In genomic region chr3:171307988-171308387, GRCh38 we compare ENCODE assay signal across 16 cellular contexts.
DNase-seq lines count a peak whose midpoint lies in the region; ATAC-seq, FAIRE-seq and TF ChIP-seq lines count a peak whose summit lies in the region.
"Had no signal": no experiment of that assay in that cellular context is flagged by ENCODE, and none has a peak within 500 bp of the region (broad histone marks: within the 10 kb centered on the region; RNA-seq: fewer than 3 reads in every experiment).

No MANE protein-coding gene starts in this region.

- no peak for TF ChIP-seq POLR2A in GM12878 (IDR thresholded peaks at IDR 0.05; ENCODE audit: low read depth, low read length)

- BruUV-seq in GM12878 (replicated peaks; lab: Mats Ljungman, UMichigan): no TSS peak
- BruUV-seq in Calu3 (replicated peaks; lab: Mats Ljungman, UMichigan): no TSS peak

- no peak overlapping the region for H3K4me3 ChIP-seq in GM12878
- H3K4me3 ChIP-seq: BLaER1 had no signal

- H3K27me3 ChIP-seq in GM12878 (replicated peaks in 1 of 2; ENCODE audit: control insufficient read depth in 2 of 2, insufficient read depth in 2 of 2, low read length in 1 of 2): no peaks in the 10 kb centered on the region
- H3K27me3 ChIP-seq: BLaER1 had no signal

- H3K4me1 ChIP-seq in GM12878 (ENCODE audit: control insufficient read depth, insufficient read depth, low read length): peaks cover 16% of the 10 kb centered on the region

- DNase-seq in activated CD4-positive, alpha-beta T cell treated with anti-CD3 and anti-CD28 coated beads, Interleukin-2, amount 10 ng/mL, durations not matched to agents 24 days and 14 days: no peak
- DNase-seq in activated CD4-positive, alpha-beta T cell treated with anti-CD3 and anti-CD28 coated beads, Interleukin-2, amount 50 U/mL, for 4 hours: no peak
- DNase-seq in GM12878 (ENCODE audit: low read depth, low spot score) (no peak), Calu3 (no peak), AG08396 (ENCODE audit: low spot score) (no peak)
- DNase-seq in natural killer cell treated with Interleukin-12 subunit alpha and Interleukin-12 subunit beta and Interleukin-15 and Interleukin-18, amount 100 ng/mL, for 72 hours (ENCODE audit: low spot score): no peak
- no peak for DNase-seq in activated CD4-positive, alpha-beta memory T cell treated with anti-CD3 and anti-CD28 coated beads, Interleukin-2, amount 10 ng/mL, durations not matched to agents 7 days and 5 days
- DNase-seq: AML-193, DMS153, DMS79 treated with DMSO at 0.1 percent for 48 hours, EL, HCEC 1CT had no signal

- H3K79me2 ChIP-seq in GM12878 (ENCODE audit: control insufficient read depth, insufficient read depth, low read length): peaks cover 87% of the 10 kb centered on the region

- no peak for TF ChIP-seq RAD21 in GM12878 (IDR thresholded peaks at IDR 0.05; ENCODE audit: insufficient read depth, low read depth, low read length)

- H2AFZ ChIP-seq in GM12878 (ENCODE audit: control insufficient read depth, low read depth, low read length): no peak overlapping the region

- H3K27ac ChIP-seq in GM12878 (ENCODE audit: control insufficient read depth, insufficient read depth): no peak overlapping the region
- H3K27ac ChIP-seq: 22Rv1, BLaER1 had no signal

- ATAC-seq in GM12878: no peak
- no peak for ATAC-seq in natural killer cell treated with Interleukin-12 subunit alpha and Interleukin-12 subunit beta and Interleukin-15 and Interleukin-18, amount 100 ng/mL, for 72 hours

- 81% methylated on average over 2 of the region's 2 CpGs for WGBS in GM12878 (ENCODE audit: insufficient coverage, insufficient replicate concordance, low lambda C conversion rate, missing lambda C conversion rate)

- RAD21 ChIA-PET in GM12878 (lab: Charles Lee; ENCODE audit: unreplicated experiment): no interaction called here

- TF ChIP-seq CTCF in GM12878 (IDR thresholded peaks at IDR 0.05 in 2 of 3, conservative IDR thresholded peaks at IDR 0.05 in 1 of 3; ENCODE audit: control insufficient read depth in 2 of 3, extremely low read depth in 1 of 3, insufficient read depth in 1 of 3, low read depth in 3 of 3, low read length in 3 of 3) (no peak), Calu3 (IDR thresholded peaks at IDR 0.05; ENCODE audit: unreplicated experiment) (no peak)

- H3K9me3 ChIP-seq in GM12878 (replicated peaks; ENCODE audit: control insufficient read depth, insufficient read depth, low read length): peaks cover 19% of the 10 kb centered on the region; the same call in 2 of the 3 replicates

- SMC1A ChIA-PET in GM12878 (lab: Charles Lee; ENCODE audit: uncharacterized antibody, unreplicated experiment): interaction anchor here (0.9 to 2.2 kb wide), 2 partner anchors 16 to 59 kb away, joined by 4 to 6 read pairs; no protein-coding TSS in a partner anchor

- POLR2A ChIA-PET in GM12878 (lab: Charles Lee): no interaction called here
- POLR2A ChIA-PET in activated CD4-positive, alpha-beta memory T cell treated with anti-CD3 and anti-CD28 coated beads, Interleukin-2, amount 10 ng/mL, durations not matched to agents 7 days and 5 days (lab: Charles Lee): no interaction called here

- H3K4me3 Mint-ChIP-seq in activated CD4-positive, alpha-beta T cell treated with anti-CD3 and anti-CD28 coated beads, Interleukin-2, amount 10 ng/mL, durations not matched to agents 24 days and 14 days: no peak overlapping the region
- H3K4me3 Mint-ChIP-seq in natural killer cell treated with Interleukin-12 subunit alpha and Interleukin-12 subunit beta and Interleukin-15 and Interleukin-18, amount 100 ng/mL, for 72 hours: no peak overlapping the region
- H3K4me3 Mint-ChIP-seq in Calu3 (ENCODE audit: low read depth, unreplicated experiment): no peak overlapping the region
- H3K4me3 Mint-ChIP-seq in activated CD4-positive, alpha-beta memory T cell treated with anti-CD3 and anti-CD28 coated beads, Interleukin-2, amount 10 ng/mL, durations not matched to agents 7 days and 5 days: no peak overlapping the region

- no peaks in the 10 kb centered on the region for H4K20me1 ChIP-seq in GM12878 (ENCODE audit: control insufficient read depth, insufficient read depth)
- H4K20me1 ChIP-seq: BLaER1 had no signal

- H3K9ac ChIP-seq in GM12878 (ENCODE audit: control insufficient read depth, insufficient read depth, low read length): no peak overlapping the region
- H3K9ac ChIP-seq: BLaER1 had no signal

- no peak for TF ChIP-seq EP300 in GM12878 (IDR thresholded peaks at IDR 0.05; ENCODE audit: borderline replicate concordance in 1 of 2, control insufficient read depth in 1 of 2, low read depth in 2 of 2, low read length in 2 of 2)

- H3K36me3 ChIP-seq in GM12878 (ENCODE audit: control insufficient read depth in 2 of 2, insufficient read depth in 2 of 2, low read length in 1 of 2): peaks cover 0 to 2% of the 10 kb centered on the region in 2 experiments; a peak in 1 of 4 replicates
- H3K36me3 ChIP-seq: BLaER1 had no signal

- H3K36me3 Mint-ChIP-seq in activated CD4-positive, alpha-beta T cell treated with anti-CD3 and anti-CD28 coated beads, Interleukin-2, amount 10 ng/mL, durations not matched to agents 24 days and 14 days (ENCODE audit: low read depth): peaks cover 21% of the 10 kb centered on the region
- peaks cover 20% of the 10 kb centered on the region for H3K36me3 Mint-ChIP-seq in natural killer cell treated with Interleukin-12 subunit alpha and Interleukin-12 subunit beta and Interleukin-15 and Interleukin-18, amount 100 ng/mL, for 72 hours
- H3K36me3 Mint-ChIP-seq in Calu3 (ENCODE audit: insufficient read depth, unreplicated experiment): no peaks in the 10 kb centered on the region
- H3K36me3 Mint-ChIP-seq in activated CD4-positive, alpha-beta memory T cell treated with anti-CD3 and anti-CD28 coated beads, Interleukin-2, amount 10 ng/mL, durations not matched to agents 7 days and 5 days (ENCODE audit: low read depth): peaks cover 28% of the 10 kb centered on the region

- H3K27ac Mint-ChIP-seq in activated CD4-positive, alpha-beta T cell treated with anti-CD3 and anti-CD28 coated beads, Interleukin-2, amount 10 ng/mL, durations not matched to agents 24 days and 14 days: peak overlapping the region; percentile 37
- H3K27ac Mint-ChIP-seq in natural killer cell treated with Interleukin-12 subunit alpha and Interleukin-12 subunit beta and Interleukin-15 and Interleukin-18, amount 100 ng/mL, for 72 hours: peak overlapping the region; percentile 16 to 50
- H3K27ac Mint-ChIP-seq in Calu3 (ENCODE audit: unreplicated experiment): no peak overlapping the region
- H3K27ac Mint-ChIP-seq in activated CD4-positive, alpha-beta memory T cell treated with anti-CD3 and anti-CD28 coated beads, Interleukin-2, amount 10 ng/mL, durations not matched to agents 7 days and 5 days: no peak overlapping the region

- CTCF ChIA-PET in GM12878 (lab: Yijun Ruan, JAX): no interaction called here
- CTCF ChIA-PET in Calu3 (lab: Charles Lee): no interaction called here
- CTCF ChIA-PET in activated CD4-positive, alpha-beta memory T cell treated with anti-CD3 and anti-CD28 coated beads, Interleukin-2, amount 10 ng/mL, durations not matched to agents 7 days and 5 days (lab: Charles Lee): no interaction called here

- peaks cover 19% of the 10 kb centered on the region for H3K9me3 Mint-ChIP-seq in activated CD4-positive, alpha-beta T cell treated with anti-CD3 and anti-CD28 coated beads, Interleukin-2, amount 10 ng/mL, durations not matched to agents 24 days and 14 days
- no peaks in the 10 kb centered on the region for H3K9me3 Mint-ChIP-seq in natural killer cell treated with Interleukin-12 subunit alpha and Interleukin-12 subunit beta and Interleukin-15 and Interleukin-18, amount 100 ng/mL, for 72 hours
- peaks cover 3% of the 10 kb centered on the region for H3K9me3 Mint-ChIP-seq in Calu3 (ENCODE audit: low read depth, unreplicated experiment)
- peaks cover 17% of the 10 kb centered on the region for H3K9me3 Mint-ChIP-seq in activated CD4-positive, alpha-beta memory T cell treated with anti-CD3 and anti-CD28 coated beads, Interleukin-2, amount 10 ng/mL, durations not matched to agents 7 days and 5 days

- H3K27me3 Mint-ChIP-seq in activated CD4-positive, alpha-beta T cell treated with anti-CD3 and anti-CD28 coated beads, Interleukin-2, amount 10 ng/mL, durations not matched to agents 24 days and 14 days: no peaks in the 10 kb centered on the region
- no peaks in the 10 kb centered on the region for H3K27me3 Mint-ChIP-seq in natural killer cell treated with Interleukin-12 subunit alpha and Interleukin-12 subunit beta and Interleukin-15 and Interleukin-18, amount 100 ng/mL, for 72 hours
- no peaks in the 10 kb centered on the region for H3K27me3 Mint-ChIP-seq in Calu3 (ENCODE audit: unreplicated experiment)
- no peaks in the 10 kb centered on the region for H3K27me3 Mint-ChIP-seq in activated CD4-positive, alpha-beta memory T cell treated with anti-CD3 and anti-CD28 coated beads, Interleukin-2, amount 10 ng/mL, durations not matched to agents 7 days and 5 days

- in situ Hi-C loops in GM12878 (cut with MboI): no loop called here

- no peak for FAIRE-seq in GM12878 (lab: Jason Lieb, UNC)
- FAIRE-seq: D721Med, G401.6 had no signal

- peaks cover 21% of the 10 kb centered on the region for H3K4me1 Mint-ChIP-seq in activated CD4-positive, alpha-beta T cell treated with anti-CD3 and anti-CD28 coated beads, Interleukin-2, amount 10 ng/mL, durations not matched to agents 24 days and 14 days
- H3K4me1 Mint-ChIP-seq in natural killer cell treated with Interleukin-12 subunit alpha and Interleukin-12 subunit beta and Interleukin-15 and Interleukin-18, amount 100 ng/mL, for 72 hours (ENCODE audit: low read depth in 2 of 2): peaks cover 72 to 86% of the 10 kb centered on the region in 2 donors
- H3K4me1 Mint-ChIP-seq in Calu3 (ENCODE audit: low read depth, unreplicated experiment): peaks cover 7% of the 10 kb centered on the region
- peaks cover 25% of the 10 kb centered on the region for H3K4me1 Mint-ChIP-seq in activated CD4-positive, alpha-beta memory T cell treated with anti-CD3 and anti-CD28 coated beads, Interleukin-2, amount 10 ng/mL, durations not matched to agents 7 days and 5 days

- H3K4me2 ChIP-seq in GM12878 (ENCODE audit: control insufficient read depth, insufficient read depth): no peak overlapping the region
- H3K4me2 ChIP-seq: BLaER1 had no signal

- intact Hi-C loops in activated CD4-positive, alpha-beta T cell treated with anti-CD3 and anti-CD28 coated beads, Interleukin-2, amount 10 ng/mL, durations not matched to agents 24 days and 14 days (cut with micrococcal nuclease): no loop called here
- intact Hi-C loops in GM12878 (cut with micrococcal nuclease; ENCODE audit: unreplicated experiment): no loop called here
- intact Hi-C loops in Calu3 (cut with micrococcal nuclease; ENCODE audit: unreplicated experiment): no loop called here

TF ChIP-seq in GM12878, 131 proteins besides CTCF, POLR2A, EP300 and RAD21 (continues in another document):
- no peak for TF ChIP-seq USF2 (IDR thresholded peaks at IDR 0.05; ENCODE audit: borderline replicate concordance, low read depth, low read length)
- peak; percentile 29; the same call in 1 of the 2 replicates for TF ChIP-seq ZNF217 (IDR thresholded peaks at IDR 0.05)

Comparison
In these comparisons a context has a peak if more than half of its experiments do, and no peak if none do; other contexts are left out.
1. H3K27ac Mint-ChIP-seq: peak in activated CD4-positive, alpha-beta T cell treated with anti-CD3 and anti-CD28 coated beads, Interleukin-2, amount 10 ng/mL, durations not matched to agents 24 days and 14 days (single experiment) and natural killer cell treated with Interleukin-12 subunit alpha and Interleukin-12 subunit beta and Interleukin-15 and Interleukin-18, amount 100 ng/mL, for 72 hours (2 of 2); none in Calu3 (single experiment) and activated CD4-positive, alpha-beta memory T cell treated with anti-CD3 and anti-CD28 coated beads, Interleukin-2, amount 10 ng/mL, durations not matched to agents 7 days and 5 days (single experiment).